1 cellular context compared by ENCODE assay signal in the genomic region with DNA sequence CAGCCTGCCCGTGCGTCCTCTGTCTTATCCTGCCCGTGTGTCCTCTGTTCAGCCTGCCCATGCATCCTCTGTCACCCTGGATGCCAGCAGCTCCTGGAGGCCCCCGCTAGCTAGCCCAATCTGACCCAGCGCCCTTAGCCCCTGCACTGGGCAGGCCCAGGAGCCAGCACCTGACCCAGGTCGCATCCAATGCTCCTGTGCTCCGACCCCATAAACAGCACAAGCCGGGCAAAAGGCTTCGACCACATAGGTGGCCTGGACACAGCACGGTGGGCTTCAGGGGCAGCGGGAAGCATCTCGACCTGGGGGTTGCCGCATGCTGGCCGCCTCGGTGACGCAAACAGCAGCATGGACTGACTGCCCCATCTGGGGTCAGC.
TF ChIP-seq lines count a peak whose summit lies in the region.

No MANE protein-coding gene starts in this region.

TF ChIP-seq in HepG2, 621 proteins besides CTCF, POLR2A, EP300 and RAD21:
- TF ChIP-seq ZNF710 (CRISPR knock-in tag; IDR thresholded peaks at IDR 0.05; ENCODE audit: borderline replicate concordance) (0 out of 2 replicates have a peak, but pooled peaks have one; percentile 29), THAP8 (CRISPR knock-in tag; IDR thresholded peaks at IDR 0.05; ENCODE audit: borderline replicate concordance) (0 out of 2 replicates have a peak, but pooled peaks have one; percentile 41), ZFY (CRISPR knock-in tag; IDR thresholded peaks at IDR 0.05) (0 out of 2 replicates have a peak, but pooled peaks have one; percentile 1), ZSCAN25 (CRISPR knock-in tag; IDR thresholded peaks at IDR 0.05) (no peak), MTF2 (CRISPR knock-in tag; IDR thresholded peaks at IDR 0.05; ENCODE audit: borderline replicate concordance) (0 out of 2 replicates have a peak, but pooled peaks have one; percentile 26), LCORL (IDR thresholded peaks at IDR 0.05) (no peak), LCORL (CRISPR knock-in tag; IDR thresholded peaks at IDR 0.05) (peak; percentile 37; the same call in 1 of the 2 replicates), HNRNPL (IDR thresholded peaks at IDR 0.05; ENCODE audit: low read depth, low read length) (0 out of 2 replicates have a peak, but pooled peaks have one; percentile 8), ESRRA (CRISPR knock-in tag; IDR thresholded peaks at IDR 0.05; ENCODE audit: low read depth) (0 out of 2 replicates have a peak, but pooled peaks have one; percentile 12), ZNF724P (CRISPR knock-in tag; IDR thresholded peaks at IDR 0.05; ENCODE audit: borderline replicate concordance) (0 out of 2 replicates have a peak, but pooled peaks have one; percentile 56), MAFG (CRISPR knock-in tag; IDR thresholded peaks at IDR 0.05) (0 out of 2 replicates have a peak, but pooled peaks have one; percentile 39), ZFX (CRISPR knock-in tag; IDR thresholded peaks at IDR 0.05; ENCODE audit: low read depth) (peak; percentile 1; the same call in 1 of the 2 replicates), KDM5B (CRISPR knock-in tag; IDR thresholded peaks at IDR 0.05; ENCODE audit: borderline replicate concordance) (peak; percentile 7; the same call in 1 of the 2 replicates), REXO4 (CRISPR knock-in tag; IDR thresholded peaks at IDR 0.05; ENCODE audit: borderline replicate concordance) (no peak), ARNT2 (CRISPR knock-in tag; IDR thresholded peaks at IDR 0.05; ENCODE audit: low read depth) (0 out of 2 replicates have a peak, but pooled peaks have one; percentile 15), ZNF296 (CRISPR knock-in tag; conservative IDR thresholded peaks at IDR 0.05) (no peak), ZNF569 (CRISPR knock-in tag; IDR thresholded peaks at IDR 0.05; ENCODE audit: borderline replicate concordance) (no peak), MBNL3 (CRISPR knock-in tag; conservative IDR thresholded peaks at IDR 0.05) (no peak), ZNF607 (CRISPR knock-in tag; IDR thresholded peaks at IDR 0.05; ENCODE audit: borderline replicate concordance) (0 out of 2 replicates have a peak, but pooled peaks have one; percentile 70)
- TF ChIP-seq, protein P1, sequence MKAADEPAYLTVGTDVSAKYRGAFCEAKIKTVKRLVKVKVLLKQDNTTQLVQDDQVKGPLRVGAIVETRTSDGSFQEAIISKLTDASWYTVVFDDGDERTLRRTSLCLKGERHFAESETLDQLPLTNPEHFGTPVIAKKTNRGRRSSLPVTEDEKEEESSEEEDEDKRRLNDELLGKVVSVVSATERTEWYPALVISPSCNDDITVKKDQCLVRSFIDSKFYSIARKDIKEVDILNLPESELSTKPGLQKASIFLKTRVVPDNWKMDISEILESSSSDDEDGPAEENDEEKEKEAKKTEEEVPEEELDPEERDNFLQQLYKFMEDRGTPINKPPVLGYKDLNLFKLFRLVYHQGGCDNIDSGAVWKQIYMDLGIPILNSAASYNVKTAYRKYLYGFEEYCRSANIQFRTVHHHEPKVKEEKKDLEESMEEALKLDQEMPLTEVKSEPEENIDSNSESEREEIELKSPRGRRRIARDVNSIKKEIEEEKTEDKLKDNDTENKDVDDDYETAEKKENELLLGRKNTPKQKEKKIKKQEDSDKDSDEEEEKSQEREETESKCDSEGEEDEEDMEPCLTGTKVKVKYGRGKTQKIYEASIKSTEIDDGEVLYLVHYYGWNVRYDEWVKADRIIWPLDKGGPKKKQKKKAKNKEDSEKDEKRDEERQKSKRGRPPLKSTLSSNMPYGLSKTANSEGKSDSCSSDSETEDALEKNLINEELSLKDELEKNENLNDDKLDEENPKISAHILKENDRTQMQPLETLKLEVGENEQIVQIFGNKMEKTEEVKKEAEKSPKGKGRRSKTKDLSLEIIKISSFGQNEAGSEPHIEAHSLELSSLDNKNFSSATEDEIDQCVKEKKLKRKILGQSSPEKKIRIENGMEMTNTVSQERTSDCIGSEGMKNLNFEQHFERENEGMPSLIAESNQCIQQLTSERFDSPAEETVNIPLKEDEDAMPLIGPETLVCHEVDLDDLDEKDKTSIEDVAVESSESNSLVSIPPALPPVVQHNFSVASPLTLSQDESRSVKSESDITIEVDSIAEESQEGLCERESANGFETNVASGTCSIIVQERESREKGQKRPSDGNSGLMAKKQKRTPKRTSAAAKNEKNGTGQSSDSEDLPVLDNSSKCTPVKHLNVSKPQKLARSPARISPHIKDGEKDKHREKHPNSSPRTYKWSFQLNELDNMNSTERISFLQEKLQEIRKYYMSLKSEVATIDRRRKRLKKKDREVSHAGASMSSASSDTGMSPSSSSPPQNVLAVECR (CRISPR knock-in tag; IDR thresholded peaks at IDR 0.05; ENCODE audit: borderline replicate concordance): peak; percentile 41; the same call in 1 of the 2 replicates
